In the genomic region with DNA sequence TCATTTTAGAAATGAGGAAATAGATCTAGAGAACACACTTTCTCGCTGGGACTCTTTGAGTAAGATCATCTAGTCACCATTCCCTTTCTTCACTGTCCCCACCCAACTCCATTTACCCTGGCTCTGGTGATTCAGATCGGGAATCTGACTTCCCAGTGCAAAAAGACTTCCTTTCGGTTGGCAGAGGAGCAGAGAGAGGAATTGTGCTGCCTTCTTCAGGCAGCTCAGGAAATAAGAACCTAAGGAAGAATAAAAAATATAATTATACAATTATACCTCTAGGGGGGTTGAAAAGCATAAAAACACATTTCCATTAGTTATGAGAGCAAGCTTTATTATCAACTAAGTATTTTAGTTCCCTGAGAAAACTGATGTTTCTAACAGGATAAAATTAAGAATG, we compare ENCODE assay signal across 15 cellular contexts. TPM values are rescaled to one million over a fixed set of nuclear protein-coding genes. Genes with fewer than 3 reads are reported as not detected.
DNase-seq lines count a peak whose midpoint lies in the region; ATAC-seq, FAIRE-seq and TF ChIP-seq lines count a peak whose summit lies in the region.
"Had no signal": no experiment of that assay in that cellular context is flagged by ENCODE, and none has a peak within 500 bp of the region (broad histone marks: within the 10 kb centered on the region; RNA-seq: fewer than 3 reads in every experiment).

No MANE protein-coding gene starts in this region.

- no peak for FAIRE-seq in kidney (lab: Jason Lieb, UNC)

- H3K9ac ChIP-seq in Loucy (ENCODE audit: low read depth, low read length, poor library complexity, severe bottlenecking): no peak overlapping the region
- no peak overlapping the region for H3K9ac ChIP-seq in kidney (ENCODE audit: low read length in 2 of 2)

- H3K27me3 ChIP-seq in Loucy (ENCODE audit: insufficient read depth, low read length, poor library complexity, severe bottlenecking): no peaks in the 10 kb centered on the region

- H3K4me1 ChIP-seq in Loucy (ENCODE audit: insufficient read depth, low read length, poor library complexity, severe bottlenecking): peaks cover 12% of the 10 kb centered on the region
- no peaks in the 10 kb centered on the region for H3K4me1 ChIP-seq in kidney (ENCODE audit: control insufficient read depth in 1 of 2, insufficient read depth in 1 of 2, low read depth in 1 of 2, low read length in 2 of 2)

- H3K9me3 ChIP-seq in Loucy (ENCODE audit: insufficient read depth, low read depth, low read length) (no peaks in the 10 kb centered on the region), kidney (ENCODE audit: control insufficient read depth in 1 of 2, low read length in 2 of 2) (no peaks in the 10 kb centered on the region)

- H3K4me2 ChIP-seq in Loucy (ENCODE audit: low read depth, low read length, poor library complexity, severe bottlenecking): no peak overlapping the region

- DNase-seq in DMS 273 (lab: John Stamatoyannopoulos, UW; ENCODE audit: unreplicated experiment): peak; percentile 8
- no peak for DNase-seq in DMS 273 treated with DMSO at 0.1 percent for 48 hours (lab: John Stamatoyannopoulos, UW)
- peak; percentile 20 for DNase-seq in cerebellar cortex (ENCODE audit: low spot score)
- DNase-seq in retinal pigment epithelial cell (ENCODE audit: low read depth): no peak
- DNase-seq in kidney: no peak
- DNase-seq: activated CD4-positive, alpha-beta T cell treated with anti-CD3 and anti-CD28 coated beads, Interleukin-2, amount 50 U/mL, for 48 hours; activated naive CD4-positive, alpha-beta T cell treated with anti-CD3 and anti-CD28 coated beads, Interleukin-2, amount 10 ng/mL, durations not matched to agents 7 days and 5 days; effector CD4-positive, alpha-beta T cell; mammary epithelial cell; NCI-H2029; substantia nigra had no signal

- peak; percentile 28; the same call in 1 of the 2 replicates for TF ChIP-seq CTCF in Loucy (conservative IDR thresholded peaks at IDR 0.05; ENCODE audit: low read length)
- peak; percentile 5 for TF ChIP-seq CTCF in retinal pigment epithelial cell (conservative IDR thresholded peaks at IDR 0.05; ENCODE audit: low read depth, low read length)
- TF ChIP-seq CTCF in kidney (IDR thresholded peaks at IDR 0.05; ENCODE audit: borderline replicate concordance, extremely low read depth, insufficient read depth): no peak

- intact Hi-C loops in kidney (cut with DNase I): no loop called here

- no peaks in the 10 kb centered on the region for H3K36me3 ChIP-seq in Loucy (ENCODE audit: insufficient read depth, low read length)
- peaks cover 21 to 52% of the 10 kb centered on the region in 2 donors for H3K36me3 ChIP-seq in kidney (ENCODE audit: control insufficient read depth in 1 of 2, insufficient read depth in 2 of 2, low read length in 2 of 2)

- no peaks in the 10 kb centered on the region for H3K9me2 ChIP-seq in Loucy (replicated peaks; ENCODE audit: low read depth, low read length)

- ATAC-seq in HG03159 (IDR thresholded peaks at IDR 0.05; ENCODE audit: unreplicated experiment) (no peak), HG02973 (IDR thresholded peaks at IDR 0.05; ENCODE audit: unreplicated experiment) (no peak)

- H3K4me3 ChIP-seq in Loucy (ENCODE audit: low read length, poor library complexity, severe bottlenecking) (no peak overlapping the region), retinal pigment epithelial cell (ENCODE audit: low read length) (no peak overlapping the region), kidney (ENCODE audit: low read length in 2 of 2) (no peak overlapping the region)

- no peaks in the 10 kb centered on the region for H4K20me1 ChIP-seq in Loucy (ENCODE audit: insufficient read depth, low read length, poor library complexity, severe bottlenecking)

- peak overlapping the region; percentile 63; the same call in 1 of the 2 replicates for H2AFZ ChIP-seq in Loucy (ENCODE audit: low read length)

- no peak overlapping the region for H3K27ac ChIP-seq in kidney (ENCODE audit: low read depth in 2 of 2, low read length in 2 of 2)
- H3K27ac ChIP-seq: 22Rv1 had no signal

- no peaks in the 10 kb centered on the region for H3F3A ChIP-seq in Loucy (ENCODE audit: low read depth)

- H3K79me2 ChIP-seq in Loucy (ENCODE audit: insufficient read depth, low read length): no peaks in the 10 kb centered on the region

RNA-seq across cellular contexts. Expression of a gene that starts 9.3 kb away (rescaled TPM):
- total RNA-seq in kidney: 0.19 TPM
- polyA plus RNA-seq in kidney (ENCODE audit: insufficient read depth, low read depth, low replicate concordance): not detected

Comparison
In these comparisons a context has a peak if more than half of its experiments do, and no peak if none do; other contexts are left out.
1. DNase-seq: peak in DMS 273 (single experiment) and cerebellar cortex (single experiment); none in DMS 273 treated with DMSO at 0.1 percent for 48 hours (single experiment), retinal pigment epithelial cell (single experiment) and kidney (single experiment).